ENCODE assay signal across 2 cellular contexts in genomic region chr19:8552810-8553209, GRCh38.
A peak's percentile ranks its signal among the peaks of the same experiment; 100 is the strongest.
TF ChIP-seq lines count a peak whose summit lies in the region.

No MANE protein-coding gene starts in this region.

TF ChIP-seq in HCT116, 20 proteins besides CTCF, POLR2A, EP300 and RAD21 (continued from another document):
- peak; percentile 36 for TF ChIP-seq ZBTB33 (IDR thresholded peaks at IDR 0.05; ENCODE audit: extremely low read depth, insufficient replicate concordance, low read length)
- peak; percentile 78 for TF ChIP-seq SRF (IDR thresholded peaks at IDR 0.05; ENCODE audit: low read depth)
- peak; percentile 24; the same call in 1 of the 2 replicates for TF ChIP-seq POLR2AphosphoS5 (IDR thresholded peaks at IDR 0.05; ENCODE audit: low read depth, low read length)
- TF ChIP-seq ATF3 (IDR thresholded peaks at IDR 0.05) = no peak
- TF ChIP-seq YY1 (IDR thresholded peaks at IDR 0.05; ENCODE audit: extremely low read depth, insufficient replicate concordance, low read depth, low read length) = peak; percentile 99
- no peak for TF ChIP-seq ZNF274 (IDR thresholded peaks at IDR 0.05; ENCODE audit: low read depth, low read length)
- TF ChIP-seq EZH2 (IDR thresholded peaks at IDR 0.05) = no peak
- TF ChIP-seq CBX3 (IDR thresholded peaks at IDR 0.05; ENCODE audit: low read depth) = peak; percentile 94
- TF ChIP-seq EGR1 (IDR thresholded peaks at IDR 0.05; ENCODE audit: low read depth) = peak; percentile 66
- TF ChIP-seq MAX (IDR thresholded peaks at IDR 0.05) = peak; percentile 66; the same call in 1 of the 2 replicates
- TF ChIP-seq FOSL1 (IDR thresholded peaks at IDR 0.05; ENCODE audit: low read depth) = peak; percentile 63
- peak; percentile 67; the same call in 1 of the 2 replicates for TF ChIP-seq SP1 (IDR thresholded peaks at IDR 0.05; ENCODE audit: low read depth)

TF ChIP-seq in SK-N-SH treated with all-trans-retinoic acid at 6 μM for 48 hours, 23 proteins besides CTCF, POLR2A, EP300 and RAD21 (continued from another document):
- TF ChIP-seq CREB5 (CRISPR knock-in tag; IDR thresholded peaks at IDR 0.05; ENCODE audit: low read depth) = no peak
- TF ChIP-seq PATZ1 (CRISPR knock-in tag; IDR thresholded peaks at IDR 0.05; ENCODE audit: borderline replicate concordance) = no peak
- no peak for TF ChIP-seq ZNF70 (CRISPR knock-in tag; IDR thresholded peaks at IDR 0.05)
- TF ChIP-seq CSRNP3 (CRISPR knock-in tag; IDR thresholded peaks at IDR 0.05) = no peak
